In genomic region chr2:177212895-177213856, GRCh38 we compare ENCODE assay signal across 1 cellular context.
TF ChIP-seq lines count a peak whose summit lies in the region.

No MANE protein-coding gene starts in this region.

TF ChIP-seq in K562, 482 proteins besides CTCF, POLR2A, EP300 and RAD21 (continued from another document and continues in another):
- TF ChIP-seq, protein P1, sequence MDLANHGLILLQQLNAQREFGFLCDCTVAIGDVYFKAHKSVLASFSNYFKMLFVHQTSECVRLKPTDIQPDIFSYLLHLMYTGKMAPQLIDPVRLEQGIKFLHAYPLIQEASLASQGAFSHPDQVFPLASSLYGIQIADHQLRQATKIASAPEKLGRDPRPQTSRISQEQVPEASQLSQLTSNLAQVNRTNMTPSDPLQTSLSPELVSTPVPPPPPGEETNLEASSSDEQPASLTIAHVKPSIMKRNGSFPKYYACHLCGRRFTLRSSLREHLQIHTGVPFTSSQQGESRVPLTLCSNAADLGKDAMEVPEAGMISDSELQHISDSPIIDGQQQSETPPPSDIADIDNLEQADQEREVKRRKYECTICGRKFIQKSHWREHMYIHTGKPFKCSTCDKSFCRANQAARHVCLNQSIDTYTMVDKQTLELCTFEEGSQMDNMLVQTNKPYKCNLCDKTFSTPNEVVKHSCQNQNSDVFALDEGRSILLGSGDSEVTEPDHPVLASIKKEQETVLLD (IDR thresholded peaks at IDR 0.05), result no peak
- TF ChIP-seq TEAD1 (CRISPR knock-in tag; IDR thresholded peaks at IDR 0.05) (peak in 1 of 2 experiments; percentile 34; a peak in 1 of 4 replicates), RHOXF2B (CRISPR knock-in tag; conservative IDR thresholded peaks at IDR 0.05) (no peak), ASH1L (IDR thresholded peaks at IDR 0.05; ENCODE audit: borderline replicate concordance, low read depth, partially characterized antibody) (no peak), POLR3A (IDR thresholded peaks at IDR 0.05; ENCODE audit: borderline replicate concordance, extremely low read depth, insufficient read depth, insufficient read length) (no peak), NFE2 (IDR thresholded peaks at IDR 0.05; ENCODE audit: low read depth) (no peak), PHB2 (IDR thresholded peaks at IDR 0.05; ENCODE audit: low read depth) (no peak), ZBTB17 (CRISPR knock-in tag; IDR thresholded peaks at IDR 0.05) (peak; percentile 86), EHMT2 (IDR thresholded peaks at IDR 0.05) (no peak), PHB (CRISPR knock-in tag; IDR thresholded peaks at IDR 0.05) (no peak; the same call in 1 of the 2 replicates), PTTG1 (tag; IDR thresholded peaks at IDR 0.05; ENCODE audit: low read depth) (no peak), MAX (CRISPR knock-in tag; IDR thresholded peaks at IDR 0.05) (no peak; the same call in 1 of the 2 replicates), XRCC5 (IDR thresholded peaks at IDR 0.05; ENCODE audit: low read depth, low read length) (peak; percentile 26; the same call in 1 of the 2 replicates), GATA2 (CRISPR knock-in tag; IDR thresholded peaks at IDR 0.05) (no peak), ZFP36 (IDR thresholded peaks at IDR 0.05; ENCODE audit: low read depth, low read length, partially characterized antibody) (no peak), ETS2 (tag; IDR thresholded peaks at IDR 0.05; ENCODE audit: borderline replicate concordance, poor library complexity, severe bottlenecking) (no peak), ZNF436 (CRISPR knock-in tag; IDR thresholded peaks at IDR 0.05) (no peak), CBFB (CRISPR knock-in tag; IDR thresholded peaks at IDR 0.05) (0 out of 2 replicates have a peak, but pooled peaks have one; percentile 14), PTRF (tag; IDR thresholded peaks at IDR 0.05) (no peak), EWSR1 (IDR thresholded peaks at IDR 0.05; ENCODE audit: borderline replicate concordance, low read depth, partially characterized antibody) (no peak), FOS (IDR thresholded peaks at IDR 0.05; ENCODE audit: extremely low read depth, insufficient read length) (no peak), ZNF586 (CRISPR knock-in tag; conservative IDR thresholded peaks at IDR 0.05) (no peak), ZBTB8A (IDR thresholded peaks at IDR 0.05; ENCODE audit: partially characterized antibody) (no peak), ILF3 (IDR thresholded peaks at IDR 0.05; ENCODE audit: borderline replicate concordance) (peak; percentile 79; the same call in 1 of the 2 replicates), SRSF1 (IDR thresholded peaks at IDR 0.05; ENCODE audit: low read depth, low read length) (peak; percentile 52; the same call in 1 of the 2 replicates), SRSF9 (IDR thresholded peaks at IDR 0.05; ENCODE audit: borderline replicate concordance, low read depth, low read length) (no peak), ZNF76 (CRISPR knock-in tag; IDR thresholded peaks at IDR 0.05; ENCODE audit: borderline replicate concordance) (peak; percentile 15; the same call in 1 of the 2 replicates), RFX7 (CRISPR knock-in tag; IDR thresholded peaks at IDR 0.05) (no peak), EP400 (IDR thresholded peaks at IDR 0.05) (peak; percentile 91), RB1 (IDR thresholded peaks at IDR 0.05; ENCODE audit: low read depth) (peak; percentile 62), BHLHE40 (IDR thresholded peaks at IDR 0.05; ENCODE audit: low read length) (0 out of 2 replicates have a peak, but pooled peaks have one; percentile 27), ZNF280A (IDR thresholded peaks at IDR 0.05; ENCODE audit: low read depth, partially characterized antibody) (no peak), POU5F1 (IDR thresholded peaks at IDR 0.05; ENCODE audit: borderline replicate concordance, low read depth, low read length, partially characterized antibody) (no peak), KDM2B (CRISPR knock-in tag; IDR thresholded peaks at IDR 0.05) (no peak), CBX2 (IDR thresholded peaks at IDR 0.05; ENCODE audit: insufficient read depth, low read length, poor library complexity, severe bottlenecking) (no peak), ZNF551 (CRISPR knock-in tag; IDR thresholded peaks at IDR 0.05) (no peak), PHF21A (IDR thresholded peaks at IDR 0.05; ENCODE audit: borderline replicate concordance, low read depth) (no peak), MEF2D (tag; conservative IDR thresholded peaks at IDR 0.05; ENCODE audit: low read depth) (no peak), ATF1 (CRISPR knock-in tag; IDR thresholded peaks at IDR 0.05) (no peak), ATF1 (tag; IDR thresholded peaks at IDR 0.05) (no peak), FOXK1 (CRISPR knock-in tag; IDR thresholded peaks at IDR 0.05; ENCODE audit: borderline replicate concordance) (0 out of 2 replicates have a peak, but pooled peaks have one; percentile 5), SMARCC2 (IDR thresholded peaks at IDR 0.05; ENCODE audit: low read depth) (0 out of 2 replicates have a peak, but pooled peaks have one; percentile 18), NFXL1 (CRISPR knock-in tag; IDR thresholded peaks at IDR 0.05) (0 out of 2 replicates have a peak, but pooled peaks have one; percentile 42), ARID1B (IDR thresholded peaks at IDR 0.05) (no peak; the same call in 1 of the 2 replicates), ZNF121 (CRISPR knock-in tag; conservative IDR thresholded peaks at IDR 0.05) (no peak), SETDB1 (IDR thresholded peaks at IDR 0.05; ENCODE audit: low read length) (no peak), RBFOX2 (IDR thresholded peaks at IDR 0.05; ENCODE audit: low read depth, low read length) (peak; percentile 94)
- TF ChIP-seq, protein P2, sequence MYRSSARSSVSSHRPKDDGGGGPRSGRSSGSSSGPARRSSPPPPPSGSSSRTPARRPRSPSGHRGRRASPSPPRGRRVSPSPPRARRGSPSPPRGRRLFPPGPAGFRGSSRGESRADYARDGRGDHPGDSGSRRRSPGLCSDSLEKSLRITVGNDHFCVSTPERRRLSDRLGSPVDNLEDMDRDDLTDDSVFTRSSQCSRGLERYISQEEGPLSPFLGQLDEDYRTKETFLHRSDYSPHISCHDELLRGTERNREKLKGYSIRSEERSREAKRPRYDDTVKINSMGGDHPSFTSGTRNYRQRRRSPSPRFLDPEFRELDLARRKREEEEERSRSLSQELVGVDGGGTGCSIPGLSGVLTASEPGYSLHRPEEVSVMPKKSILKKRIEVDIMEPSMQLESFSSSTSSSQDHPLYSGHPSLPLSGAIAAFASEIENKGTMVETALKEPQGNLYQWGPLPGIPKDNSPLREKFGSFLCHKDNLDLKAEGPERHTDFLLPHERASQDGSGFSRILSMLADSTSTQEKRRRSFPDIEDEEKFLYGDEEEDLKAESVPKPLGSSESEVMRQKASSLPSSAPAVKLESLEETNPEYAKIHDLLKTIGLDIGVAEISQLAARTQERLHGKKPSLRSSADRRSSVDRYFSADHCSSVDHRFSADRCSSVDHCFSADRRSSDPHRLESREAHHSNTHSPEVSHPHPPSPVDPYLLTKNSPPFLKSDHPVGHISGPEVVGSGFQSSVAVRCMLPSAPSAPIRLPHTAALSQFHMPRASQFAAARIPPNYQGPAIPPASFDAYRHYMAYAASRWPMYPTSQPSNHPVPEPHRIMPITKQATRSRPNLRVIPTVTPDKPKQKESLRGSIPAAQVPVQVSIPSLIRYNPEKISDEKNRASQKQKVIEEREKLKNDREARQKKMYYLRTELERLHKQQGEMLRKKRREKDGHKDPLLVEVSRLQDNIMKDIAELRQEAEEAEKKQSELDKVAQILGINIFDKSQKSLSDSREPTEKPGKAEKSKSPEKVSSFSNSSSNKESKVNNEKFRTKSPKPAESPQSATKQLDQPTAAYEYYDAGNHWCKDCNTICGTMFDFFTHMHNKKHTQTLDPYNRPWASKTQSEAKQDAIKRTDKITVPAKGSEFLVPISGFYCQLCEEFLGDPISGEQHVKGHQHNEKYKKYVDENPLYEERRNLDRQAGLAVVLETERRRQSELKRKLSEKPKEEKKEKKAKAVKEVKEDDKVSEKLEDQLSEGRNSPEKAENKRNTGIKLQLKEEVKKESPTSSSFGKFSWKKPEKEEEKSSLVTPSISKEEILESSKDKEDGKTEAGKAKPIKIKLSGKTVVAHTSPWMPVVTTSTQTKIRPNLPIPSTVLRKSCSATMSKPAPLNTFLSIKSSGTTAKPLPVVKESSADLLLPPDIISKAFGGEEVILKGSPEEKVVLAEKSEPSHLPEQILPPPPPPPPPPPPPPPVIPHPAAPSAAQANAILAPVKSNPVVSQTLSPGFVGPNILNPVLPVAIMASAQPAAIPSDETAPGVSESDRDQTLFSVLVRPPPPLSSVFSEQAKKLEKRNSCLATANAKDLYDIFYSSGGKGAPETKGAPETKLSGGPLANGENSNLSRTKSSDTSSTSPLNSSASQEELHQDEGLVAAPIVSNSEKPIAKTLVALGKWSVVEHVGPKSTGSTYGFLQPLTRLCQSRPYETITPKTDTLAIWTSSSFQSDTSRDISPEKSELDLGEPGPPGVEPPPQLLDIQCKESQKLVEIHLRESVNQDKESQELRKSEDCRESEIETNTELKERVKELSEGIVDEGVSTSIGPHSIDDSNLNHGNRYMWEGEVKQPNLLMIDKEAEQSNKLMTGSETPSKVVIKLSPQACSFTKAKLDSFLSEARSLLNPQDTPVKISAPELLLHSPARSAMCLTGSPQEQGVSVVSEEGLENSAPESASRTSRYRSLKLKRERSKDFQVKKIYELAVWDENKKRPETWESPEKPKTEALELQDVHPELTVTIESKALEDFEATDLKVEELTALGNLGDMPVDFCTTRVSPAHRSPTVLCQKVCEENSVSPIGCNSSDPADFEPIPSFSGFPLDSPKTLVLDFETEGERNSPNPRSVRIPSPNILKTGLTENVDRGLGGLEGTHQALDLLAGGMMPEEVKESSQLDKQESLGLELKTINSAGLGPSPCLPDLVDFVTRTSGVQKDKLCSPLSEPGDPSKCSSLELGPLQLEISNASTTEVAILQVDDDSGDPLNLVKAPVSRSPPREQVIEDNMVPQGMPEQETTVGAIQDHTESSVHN (IDR thresholded peaks at IDR 0.05; ENCODE audit: borderline replicate concordance in 1 of 2, low read depth in 1 of 2), result no peak
- TF ChIP-seq, protein P3, sequence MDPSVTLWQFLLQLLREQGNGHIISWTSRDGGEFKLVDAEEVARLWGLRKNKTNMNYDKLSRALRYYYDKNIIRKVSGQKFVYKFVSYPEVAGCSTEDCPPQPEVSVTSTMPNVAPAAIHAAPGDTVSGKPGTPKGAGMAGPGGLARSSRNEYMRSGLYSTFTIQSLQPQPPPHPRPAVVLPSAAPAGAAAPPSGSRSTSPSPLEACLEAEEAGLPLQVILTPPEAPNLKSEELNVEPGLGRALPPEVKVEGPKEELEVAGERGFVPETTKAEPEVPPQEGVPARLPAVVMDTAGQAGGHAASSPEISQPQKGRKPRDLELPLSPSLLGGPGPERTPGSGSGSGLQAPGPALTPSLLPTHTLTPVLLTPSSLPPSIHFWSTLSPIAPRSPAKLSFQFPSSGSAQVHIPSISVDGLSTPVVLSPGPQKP (CRISPR knock-in tag; IDR thresholded peaks at IDR 0.05), result no peak
- TF ChIP-seq, protein P4, sequence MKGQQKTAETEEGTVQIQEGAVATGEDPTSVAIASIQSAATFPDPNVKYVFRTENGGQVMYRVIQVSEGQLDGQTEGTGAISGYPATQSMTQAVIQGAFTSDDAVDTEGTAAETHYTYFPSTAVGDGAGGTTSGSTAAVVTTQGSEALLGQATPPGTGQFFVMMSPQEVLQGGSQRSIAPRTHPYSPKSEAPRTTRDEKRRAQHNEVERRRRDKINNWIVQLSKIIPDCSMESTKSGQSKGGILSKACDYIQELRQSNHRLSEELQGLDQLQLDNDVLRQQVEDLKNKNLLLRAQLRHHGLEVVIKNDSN (CRISPR knock-in tag; IDR thresholded peaks at IDR 0.05), result no peak; the same call in 1 of the 2 replicates
- TF ChIP-seq, protein P5, sequence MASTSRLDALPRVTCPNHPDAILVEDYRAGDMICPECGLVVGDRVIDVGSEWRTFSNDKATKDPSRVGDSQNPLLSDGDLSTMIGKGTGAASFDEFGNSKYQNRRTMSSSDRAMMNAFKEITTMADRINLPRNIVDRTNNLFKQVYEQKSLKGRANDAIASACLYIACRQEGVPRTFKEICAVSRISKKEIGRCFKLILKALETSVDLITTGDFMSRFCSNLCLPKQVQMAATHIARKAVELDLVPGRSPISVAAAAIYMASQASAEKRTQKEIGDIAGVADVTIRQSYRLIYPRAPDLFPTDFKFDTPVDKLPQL (IDR thresholded peaks at IDR 0.05; ENCODE audit: extremely low read depth, insufficient read length), result no peak
- TF ChIP-seq, protein P6, sequence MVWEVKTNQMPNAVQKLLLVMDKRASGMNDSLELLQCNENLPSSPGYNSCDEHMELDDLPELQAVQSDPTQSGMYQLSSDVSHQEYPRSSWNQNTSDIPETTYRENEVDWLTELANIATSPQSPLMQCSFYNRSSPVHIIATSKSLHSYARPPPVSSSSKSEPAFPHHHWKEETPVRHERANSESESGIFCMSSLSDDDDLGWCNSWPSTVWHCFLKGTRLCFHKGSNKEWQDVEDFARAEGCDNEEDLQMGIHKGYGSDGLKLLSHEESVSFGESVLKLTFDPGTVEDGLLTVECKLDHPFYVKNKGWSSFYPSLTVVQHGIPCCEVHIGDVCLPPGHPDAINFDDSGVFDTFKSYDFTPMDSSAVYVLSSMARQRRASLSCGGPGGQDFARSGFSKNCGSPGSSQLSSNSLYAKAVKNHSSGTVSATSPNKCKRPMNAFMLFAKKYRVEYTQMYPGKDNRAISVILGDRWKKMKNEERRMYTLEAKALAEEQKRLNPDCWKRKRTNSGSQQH (CRISPR knock-in tag; IDR thresholded peaks at IDR 0.05), result peak; percentile 77
